In the genomic region with DNA sequence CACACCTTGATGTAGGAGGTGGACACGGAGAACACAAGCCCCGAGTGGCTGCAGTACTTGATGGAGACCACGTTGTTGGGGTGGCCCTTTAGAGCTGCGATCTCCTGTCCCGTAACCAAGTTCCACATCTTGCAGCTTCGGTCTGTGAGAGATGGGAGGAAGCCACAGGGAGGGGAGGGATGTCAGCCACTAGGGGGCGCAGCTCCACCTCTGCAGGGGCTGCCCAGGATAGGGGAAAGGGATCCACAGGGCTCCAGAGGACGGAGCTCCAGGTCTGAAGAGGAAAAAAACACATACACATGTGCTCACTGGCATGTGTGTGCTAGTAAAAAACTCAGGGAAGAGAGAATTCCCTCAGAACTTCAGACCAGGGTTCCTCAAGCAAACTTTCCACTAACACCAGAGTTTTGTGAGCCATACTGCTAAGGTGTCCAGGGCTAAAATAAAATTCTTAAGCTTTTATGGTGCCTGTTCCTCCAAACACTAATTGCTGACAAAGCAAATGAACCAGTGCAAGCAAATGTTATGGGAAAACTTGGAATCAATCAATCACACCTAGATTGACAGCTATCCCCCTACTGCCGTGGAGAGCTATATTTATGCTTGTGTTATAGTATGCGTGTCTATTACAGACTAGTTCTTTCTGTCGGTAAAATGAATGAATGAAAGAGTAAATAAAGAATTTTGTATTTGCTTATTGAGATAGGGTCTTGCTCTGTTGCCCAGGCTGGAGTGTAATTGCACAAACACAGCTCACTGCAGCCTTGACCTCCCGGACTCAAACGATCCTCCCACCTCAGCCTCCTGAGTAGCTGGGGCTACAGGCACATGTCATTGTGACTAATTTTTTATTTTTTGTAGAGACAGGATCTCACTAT, we compare ENCODE assay signal across 10 cellular contexts. TPM values are rescaled to one million over a fixed set of nuclear protein-coding genes. Genes with fewer than 3 reads are reported as not detected.
A peak's percentile ranks its signal among the peaks of the same experiment; 100 is the strongest.
DNase-seq lines count a peak whose midpoint lies in the region; ATAC-seq and TF ChIP-seq lines count a peak whose summit lies in the region.
"Had no signal": no experiment of that assay in that cellular context is flagged by ENCODE, and none has a peak within 500 bp of the region (broad histone marks: within the 10 kb centered on the region; RNA-seq: fewer than 3 reads in every experiment).

No MANE protein-coding gene starts in this region.

- H3K9me2 ChIP-seq in SU-DHL-6 (replicated peaks; ENCODE audit: insufficient read depth, low read length), result no peaks in the 10 kb centered on the region

- peak; percentile 36 to 52 for TF ChIP-seq CTCF in Caco-2 (IDR thresholded peaks at IDR 0.05; ENCODE audit: insufficient read depth in 1 of 2, low read depth in 1 of 2, low read length in 1 of 2, severe bottlenecking in 1 of 2, unreplicated experiment in 1 of 2)
- peak; percentile 87 for TF ChIP-seq CTCF in HL-60 (IDR thresholded peaks at IDR 0.05; ENCODE audit: insufficient read depth, low read length)
- peak; percentile 96 for TF ChIP-seq CTCF in SU-DHL-6 (IDR thresholded peaks at IDR 0.05; ENCODE audit: insufficient read depth, low read length, poor library complexity, severe bottlenecking)

- no peak overlapping the region for H3K27ac ChIP-seq in HL-60 (replicated peaks)
- H3K27ac ChIP-seq in SU-DHL-6 (ENCODE audit: low read depth, low read length), result no peak overlapping the region
- H3K27ac ChIP-seq: SJSA1, thoracic aorta had no signal

- H3K9ac ChIP-seq in SU-DHL-6 (ENCODE audit: low read length), result no peak overlapping the region

- POLR2A ChIA-PET in Caco-2 (lab: Charles Lee), result no interaction called here

- H3K4me3 ChIP-seq in Caco-2 (ENCODE audit: low read depth, low read length) (no peak overlapping the region), HL-60 (replicated peaks; ENCODE audit: insufficient read depth, low read length) (no peak overlapping the region), SU-DHL-6 (ENCODE audit: insufficient read depth, low read length, poor library complexity, severe bottlenecking) (no peak overlapping the region)
- H3K4me3 ChIP-seq: SJSA1, thoracic aorta had no signal

- no peaks in the 10 kb centered on the region for H4K20me1 ChIP-seq in SU-DHL-6 (ENCODE audit: low read depth, low read length)

- intact Hi-C loops in Caco-2 (cut with micrococcal nuclease; ENCODE audit: unreplicated experiment), result loop anchor here (5.0 kb wide), 1 partner anchor 42 kb away; a partner anchor contains a TSS

- H2AFZ ChIP-seq in SU-DHL-6 (ENCODE audit: low read depth, low read length, severe bottlenecking), result no peak overlapping the region

- peak in 1 of 2 experiments; percentile 48 for DNase-seq in Caco-2
- peak; percentile 40 to 72 for DNase-seq in HL-60 (ENCODE audit: low read depth in 1 of 2, low spot score in 1 of 2)
- peak; percentile 21 for DNase-seq in activated naive CD8-positive, alpha-beta T cell treated with anti-CD3 and anti-CD28 coated beads, Interleukin-2, amount 50 U/mL, for 16 hours (ENCODE audit: low read depth, low spot score)
- peak; percentile 25 to 27 for DNase-seq in lung microvascular endothelial cell (ENCODE audit: low read depth in 2 of 2)
- peak; percentile 45 to 57 for DNase-seq in stimulated activated naive CD8-positive, alpha-beta T cell treated with anti-CD3 and anti-CD28 coated beads, Interleukin-15, amount 100 ng/mL, for 72 hours

- H3K9me3 ChIP-seq in Caco-2, result no peaks in the 10 kb centered on the region; the same call in 1 of the 2 replicates
- no peaks in the 10 kb centered on the region for H3K9me3 ChIP-seq in SU-DHL-6 (ENCODE audit: insufficient read depth, low read length)
- H3K9me3 ChIP-seq: SJSA1, thoracic aorta had no signal

- no peaks in the 10 kb centered on the region for H3F3A ChIP-seq in SU-DHL-6 (ENCODE audit: insufficient read depth)

- no peaks in the 10 kb centered on the region for H3K36me3 Mint-ChIP-seq in Caco-2 (ENCODE audit: insufficient read depth, unreplicated experiment)

- CTCF ChIA-PET in Caco-2 (lab: Charles Lee), result interaction anchor here (0.7 to 1.5 kb wide), 5 partner anchors 63 to 250 kb away, joined by 3 to 9 read pairs (median 3); no protein-coding TSS in a partner anchor

- H3K4me1 Mint-ChIP-seq in Caco-2 (ENCODE audit: low read depth, unreplicated experiment), result no peaks in the 10 kb centered on the region
- no peaks in the 10 kb centered on the region for H3K4me1 Mint-ChIP-seq in stimulated activated naive CD8-positive, alpha-beta T cell treated with anti-CD3 and anti-CD28 coated beads, Interleukin-15, amount 100 ng/mL, for 72 hours

- H3K36me3 ChIP-seq in Caco-2 (ENCODE audit: control insufficient read depth, insufficient read depth, low read length) (no peaks in the 10 kb centered on the region), SU-DHL-6 (ENCODE audit: low read length) (no peaks in the 10 kb centered on the region)
- H3K36me3 ChIP-seq: SJSA1, thoracic aorta had no signal

- no peaks in the 10 kb centered on the region for H3K9me3 Mint-ChIP-seq in Caco-2 (ENCODE audit: unreplicated experiment)
- H3K9me3 Mint-ChIP-seq in stimulated activated naive CD8-positive, alpha-beta T cell treated with anti-CD3 and anti-CD28 coated beads, Interleukin-15, amount 100 ng/mL, for 72 hours, result no peaks in the 10 kb centered on the region

- H3K27ac Mint-ChIP-seq in Caco-2 (ENCODE audit: unreplicated experiment), result no peak overlapping the region
- H3K27ac Mint-ChIP-seq in stimulated activated naive CD8-positive, alpha-beta T cell treated with anti-CD3 and anti-CD28 coated beads, Interleukin-15, amount 100 ng/mL, for 72 hours, result peak overlapping the region in 1 of 2 donors; percentile 54

- ATAC-seq in stimulated activated naive CD8-positive, alpha-beta T cell treated with anti-CD3 and anti-CD28 coated beads, Interleukin-15, amount 100 ng/mL, for 72 hours, result peak; percentile 54
- ATAC-seq in HG03039 (IDR thresholded peaks at IDR 0.05; ENCODE audit: unreplicated experiment) (no peak), HG03097 (IDR thresholded peaks at IDR 0.05; ENCODE audit: low FRiP score, unreplicated experiment) (no peak)

- H3K4me2 ChIP-seq in SU-DHL-6 (ENCODE audit: low read depth, low read length, poor library complexity, severe bottlenecking), result no peak overlapping the region

- no TSS peak for BruUV-seq in Caco-2 (replicated peaks; lab: Mats Ljungman, UMichigan)

- H3K4me3 Mint-ChIP-seq in Caco-2 (ENCODE audit: unreplicated experiment), result no peak overlapping the region
- H3K4me3 Mint-ChIP-seq in stimulated activated naive CD8-positive, alpha-beta T cell treated with anti-CD3 and anti-CD28 coated beads, Interleukin-15, amount 100 ng/mL, for 72 hours, result no peak overlapping the region

- H3K79me2 ChIP-seq in SU-DHL-6 (ENCODE audit: insufficient read depth, low read length), result no peaks in the 10 kb centered on the region

- H3K27me3 ChIP-seq in Caco-2 (replicated peaks; ENCODE audit: control insufficient read depth, insufficient read depth, low read length), result no peaks in the 10 kb centered on the region
- H3K27me3 ChIP-seq in HL-60 (ENCODE audit: insufficient read depth, poor library complexity, severe bottlenecking), result no peaks in the 10 kb centered on the region
- H3K27me3 ChIP-seq in SU-DHL-6 (ENCODE audit: low read length), result no peaks in the 10 kb centered on the region
- H3K27me3 ChIP-seq: SJSA1 had no signal

- H3K4me1 ChIP-seq in Caco-2, result no peaks in the 10 kb centered on the region
- H3K4me1 ChIP-seq: SJSA1 had no signal

- no peaks in the 10 kb centered on the region for H3K27me3 Mint-ChIP-seq in Caco-2 (ENCODE audit: insufficient read depth, unreplicated experiment)
- H3K27me3 Mint-ChIP-seq in stimulated activated naive CD8-positive, alpha-beta T cell treated with anti-CD3 and anti-CD28 coated beads, Interleukin-15, amount 100 ng/mL, for 72 hours, result no peaks in the 10 kb centered on the region

RNA-seq across cellular contexts. Expression of a gene that starts 43.7 kb away (rescaled TPM):
- 2.4 and 2.6 TPM in 2 replicates for total RNA-seq in Caco-2 (2022)
- total RNA-seq in lung microvascular endothelial cell, result 2.0 TPM in 2 replicates

Comparison
In these comparisons a context has a peak if more than half of its experiments do, and no peak if none do; other contexts are left out.
1. CTCF ChIP-seq: peak in every context shown above with its lines; median percentile 96 in SU-DHL-6; 87 in HL-60; 44 in Caco-2.